17 cellular contexts compared by ENCODE assay signal in genomic region chr21:10570803-10571202, GRCh38. TPM values are rescaled to one million over a fixed set of nuclear protein-coding genes. Genes with fewer than 3 reads are reported as not detected.
"Had no signal": no experiment of that assay in that cellular context is flagged by ENCODE, and none has a peak within 500 bp of the region (broad histone marks: within the 10 kb centered on the region; RNA-seq: fewer than 3 reads in every experiment).

No MANE protein-coding gene starts in this region.

RNA-seq across cellular contexts. Expression of gene TPTE, which starts 49.4 kb away (rescaled TPM):
- total RNA-seq: activated CD4-positive, alpha-beta memory T cell treated with anti-CD3 and anti-CD28 coated beads, Interleukin-2, amount 10 ng/mL, durations not matched to agents 7 days and 5 days; activated CD4-positive, alpha-beta T cell treated with anti-CD3 and anti-CD28 coated beads for 36 hours; activated CD4-positive, alpha-beta T cell treated with anti-CD3 and anti-CD28 coated beads, Interleukin-2, amount 10 ng/mL, durations not matched to agents 7 days and 5 days; activated CD8-positive, alpha-beta memory T cell treated with anti-CD3 and anti-CD28 coated beads, Interleukin-2, amount 10 ng/mL, durations not matched to agents 7 days and 5 days; activated CD8-positive, alpha-beta T cell treated with anti-CD3 and anti-CD28 coated beads, Interleukin-2, amount 10 ng/mL, durations not matched to agents 7 days and 5 days; activated naive CD8-positive, alpha-beta T cell treated with anti-CD3 and anti-CD28 coated beads, Interleukin-2, amount 10 ng/mL, durations not matched to agents 7 days and 5 days; activated T-helper 2 cell treated with anti-CD3 and anti-CD28 coated beads, Interferon-gamma antibody, Interleukin-2, Interleukin-4, amounts not matched to agents 10 μg/mL and 5 μg/mL and 100 μg/mL, durations not matched to agents 14 hours and 24 hours and 36 hours; astrocyte; body of pancreas; breast epithelium; cardiac septum; T-cell; T-helper 1 cell treated with Interleukin-12 subunit alpha and Interleukin-12 subunit beta and Interleukin-4 antibody, amounts not matched to agents 30 ng/mL and 1 ng/mL, for 36 hours; T-helper 17 cell; T-helper 2 cell treated with Interferon-gamma antibody and Interleukin-4, amounts not matched to agents 100 ng/mL and 5 ng/mL, for 36 hours; WTC11 had no signal
- polyA plus RNA-seq: adipose tissue had no signal
